Comparison of ENCODE assay signal across 9 cellular contexts in genomic region chr15:76345880-76346665, GRCh38. TPM values are rescaled to one million over a fixed set of nuclear protein-coding genes. Genes with fewer than 3 reads are reported as not detected.
DNase-seq lines count a peak whose midpoint lies in the region; ATAC-seq and TF ChIP-seq lines count a peak whose summit lies in the region.
"Had no signal": no experiment of that assay in that cellular context is flagged by ENCODE, and none has a peak within 500 bp of the region (broad histone marks: within the 10 kb centered on the region; RNA-seq: fewer than 3 reads in every experiment).

No MANE protein-coding gene starts in this region.

- intact Hi-C loops in activated CD4-positive, alpha-beta T cell treated with anti-CD3 and anti-CD28 coated beads, Interleukin-2, amount 10 ng/mL, durations not matched to agents 24 days and 14 days (cut with micrococcal nuclease): loop anchor here (1.0 kb wide), 1 partner anchor 9 kb away; no protein-coding TSS in a partner anchor

- H3K79me2 ChIP-seq in hepatocyte: peaks cover 22% of the 10 kb centered on the region
- no peaks in the 10 kb centered on the region for H3K79me2 ChIP-seq in smooth muscle cell (ENCODE audit: low read depth)

- peak overlapping the region; percentile 73 for H3K4me3 Mint-ChIP-seq in activated CD4-positive, alpha-beta T cell treated with anti-CD3 and anti-CD28 coated beads, Interleukin-2, amount 10 ng/mL, durations not matched to agents 24 days and 14 days

- no peaks in the 10 kb centered on the region for H3F3A ChIP-seq in smooth muscle cell (ENCODE audit: low read depth)

- peak overlapping the region; percentile 23 for H2AFZ ChIP-seq in hepatocyte
- no peak overlapping the region for H2AFZ ChIP-seq in smooth muscle cell (ENCODE audit: low read depth)

- ATAC-seq in HG03460 (IDR thresholded peaks at IDR 0.05; ENCODE audit: unreplicated experiment): no peak

- H3K36me3 ChIP-seq in hepatocyte (replicated peaks; ENCODE audit: insufficient read depth, low read depth): no peaks in the 10 kb centered on the region
- H3K36me3 ChIP-seq in smooth muscle cell (ENCODE audit: low read depth): no peaks in the 10 kb centered on the region

- H3K9me3 Mint-ChIP-seq in activated CD4-positive, alpha-beta T cell treated with anti-CD3 and anti-CD28 coated beads, Interleukin-2, amount 10 ng/mL, durations not matched to agents 24 days and 14 days: no peaks in the 10 kb centered on the region

- H3K9me2 ChIP-seq in hepatocyte (replicated peaks; ENCODE audit: insufficient read depth): no peaks in the 10 kb centered on the region

- H3K9me3 ChIP-seq in hepatocyte (ENCODE audit: low read depth): no peaks in the 10 kb centered on the region
- no peaks in the 10 kb centered on the region for H3K9me3 ChIP-seq in smooth muscle cell (replicated peaks; ENCODE audit: low read depth)

- H3K27me3 ChIP-seq in hepatocyte (peaks cover 76% of the 10 kb centered on the region), smooth muscle cell (ENCODE audit: low read depth) (peaks cover 97% of the 10 kb centered on the region)

- H4K20me1 ChIP-seq in hepatocyte (ENCODE audit: insufficient read depth, poor library complexity, severe bottlenecking) (no peaks in the 10 kb centered on the region), smooth muscle cell (ENCODE audit: low read depth) (peaks cover 9% of the 10 kb centered on the region)

- TF ChIP-seq CTCF in WI38 (IDR thresholded peaks at IDR 0.05; ENCODE audit: low read depth, low read length) (no peak), hepatocyte (IDR thresholded peaks at IDR 0.05; ENCODE audit: poor library complexity) (no peak), smooth muscle cell (IDR thresholded peaks at IDR 0.05; ENCODE audit: borderline replicate concordance, insufficient read depth, poor library complexity, severe bottlenecking) (no peak)

- peaks cover 20% of the 10 kb centered on the region for H3K4me1 Mint-ChIP-seq in activated CD4-positive, alpha-beta T cell treated with anti-CD3 and anti-CD28 coated beads, Interleukin-2, amount 10 ng/mL, durations not matched to agents 24 days and 14 days

- peak overlapping the region; percentile 36 for H3K27ac Mint-ChIP-seq in activated CD4-positive, alpha-beta T cell treated with anti-CD3 and anti-CD28 coated beads, Interleukin-2, amount 10 ng/mL, durations not matched to agents 24 days and 14 days

- peaks cover 41% of the 10 kb centered on the region for H3K4me1 ChIP-seq in hepatocyte (ENCODE audit: insufficient read depth)
- peaks cover 27% of the 10 kb centered on the region for H3K4me1 ChIP-seq in smooth muscle cell (ENCODE audit: low read depth)

- H3K4me2 ChIP-seq in hepatocyte (peak overlapping the region; percentile 97), smooth muscle cell (peak overlapping the region; percentile 85)

- H3K36me3 Mint-ChIP-seq in activated CD4-positive, alpha-beta T cell treated with anti-CD3 and anti-CD28 coated beads, Interleukin-2, amount 10 ng/mL, durations not matched to agents 24 days and 14 days (ENCODE audit: low read depth): peaks cover 13% of the 10 kb centered on the region

- DNase-seq in activated CD4-positive, alpha-beta T cell treated with anti-CD3 and anti-CD28 coated beads, Interleukin-2, amount 10 ng/mL, durations not matched to agents 24 days and 14 days: peak; percentile 72
- no peak for DNase-seq in activated CD4-positive, alpha-beta T cell treated with anti-CD3 and anti-CD28 coated beads for 4 hours
- DNase-seq in hepatocyte (ENCODE audit: low spot score): peak; percentile 48
- DNase-seq in smooth muscle cell (lab: John Stamatoyannopoulos, UW; ENCODE audit: unreplicated experiment): no peak
- DNase-seq in dedifferentiated amniotic fluid mesenchymal stem cell (ENCODE audit: extremely low spot score): no peak
- DNase-seq in DMS153 (lab: John Stamatoyannopoulos, UW): no peak

- WGBS in hepatocyte (ENCODE audit: low lambda C conversion rate, missing lambda C conversion rate): 3% methylated on average over 62 of the region's 65 CpGs
- WGBS in smooth muscle cell (ENCODE audit: low lambda C conversion rate): under 1% methylated on average over 49 of the region's 65 CpGs

- no peak overlapping the region for H3K9ac ChIP-seq in smooth muscle cell (ENCODE audit: low read depth)

- peaks cover 65% of the 10 kb centered on the region for H3K27me3 Mint-ChIP-seq in activated CD4-positive, alpha-beta T cell treated with anti-CD3 and anti-CD28 coated beads, Interleukin-2, amount 10 ng/mL, durations not matched to agents 24 days and 14 days

- H3K27ac ChIP-seq in hepatocyte: peak overlapping the region; percentile 92
- no peak overlapping the region for H3K27ac ChIP-seq in smooth muscle cell (ENCODE audit: low read depth)

- peak overlapping the region; percentile 59 for H3K4me3 ChIP-seq in WI38 (ENCODE audit: low read depth, low read length)
- H3K4me3 ChIP-seq in hepatocyte: peak overlapping the region; percentile 62
- H3K4me3 ChIP-seq in smooth muscle cell: peak overlapping the region; percentile 48

RNA-seq across cellular contexts. Expression of gene ISL2, which starts 9.5 kb away (rescaled TPM):
- total RNA-seq in activated CD4-positive, alpha-beta T cell treated with anti-CD3 and anti-CD28 coated beads, Interleukin-2, amount 10 ng/mL, durations not matched to agents 24 days and 14 days: 0.31 and 0.89 TPM in 2 replicates
- total RNA-seq in hepatocyte (3.9 and 5.3 TPM in 2 replicates), smooth muscle cell (0.22 and 0.45 TPM in 2 replicates)
- polyA plus RNA-seq in hepatocyte (3.3 and 4.7 TPM in 2 replicates), smooth muscle cell (0.35 TPM in 1 of 2 replicates, not detected in the other)
- total RNA-seq: subcutaneous adipose tissue had no signal

RNA-seq across cellular contexts. Expression of gene ETFA, which starts 34.8 kb away (rescaled TPM):
- total RNA-seq in activated CD4-positive, alpha-beta T cell treated with anti-CD3 and anti-CD28 coated beads, Interleukin-2, amount 10 ng/mL, durations not matched to agents 24 days and 14 days: 144 and 146 TPM in 2 replicates
- total RNA-seq in hepatocyte: 154 and 175 TPM in 2 replicates
- 185 and 193 TPM in 2 replicates for polyA plus RNA-seq in hepatocyte
- total RNA-seq in smooth muscle cell: 79.4 and 98.0 TPM in 2 replicates
- 110 and 119 TPM in 2 replicates for polyA plus RNA-seq in smooth muscle cell

Comparison
In these comparisons a context has a peak if more than half of its experiments do, and no peak if none do; other contexts are left out.
1. DNase-seq: peak in activated CD4-positive, alpha-beta T cell treated with anti-CD3 and anti-CD28 coated beads, Interleukin-2, amount 10 ng/mL, durations not matched to agents 24 days and 14 days (single experiment) and hepatocyte (single experiment); none in activated CD4-positive, alpha-beta T cell treated with anti-CD3 and anti-CD28 coated beads for 4 hours (0 of 2), smooth muscle cell (single experiment), dedifferentiated amniotic fluid mesenchymal stem cell (single experiment) and DMS153 (single experiment).
2. Peak in every context shown above with its lines, with median percentiles within 50 percentile points of each other: H3K4me3 ChIP-seq.